ENCODE assay signal across 8 cellular contexts in the genomic region with DNA sequence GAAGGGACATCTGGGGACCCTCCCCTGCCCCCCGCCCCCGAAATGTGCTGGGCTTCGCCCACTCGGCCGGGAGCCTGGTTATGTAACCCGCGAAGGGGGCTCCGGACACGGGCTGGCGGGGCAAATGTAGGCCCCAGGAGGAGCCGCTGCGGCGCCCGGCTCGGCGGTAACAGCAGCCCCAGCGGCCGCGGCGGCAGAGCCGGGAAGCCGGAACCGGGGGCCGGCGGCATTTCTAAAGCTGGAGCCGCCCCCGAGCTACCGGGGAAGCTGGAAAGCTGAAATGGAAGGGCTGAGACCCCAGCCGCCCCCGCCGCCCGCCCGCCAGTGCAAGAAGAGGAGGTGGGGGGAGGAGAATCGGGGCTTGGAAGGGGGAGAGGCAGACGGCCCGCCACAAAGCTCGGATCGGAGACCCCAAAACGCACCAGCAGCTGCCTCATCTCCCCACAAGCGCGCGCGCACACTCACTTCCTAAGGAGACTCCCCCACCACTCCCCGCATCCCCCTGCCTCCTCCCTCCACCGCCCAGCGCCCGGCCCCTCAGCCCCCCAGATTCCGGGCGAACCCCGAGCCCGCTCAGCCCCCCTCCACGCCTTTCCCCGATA. TPM values are rescaled to one million over a fixed set of nuclear protein-coding genes. Genes with fewer than 3 reads are reported as not detected.
A peak's percentile ranks its signal among the peaks of the same experiment; 100 is the strongest.
DNase-seq lines count a peak whose midpoint lies in the region; ATAC-seq and TF ChIP-seq lines count a peak whose summit lies in the region.

No MANE protein-coding gene starts in this region.

- H3K4me3 ChIP-seq in epithelial cell of esophagus (ENCODE audit: low read length) (peak overlapping the region; percentile 58), vagina (peak overlapping the region; percentile 54 to 74)
- H3K4me3 ChIP-seq in naive thymus-derived CD4-positive, alpha-beta T cell (ENCODE audit: low read length) = peak overlapping the region; percentile 75

- H3K36me3 Mint-ChIP-seq in IgD-negative memory B cell = peaks cover 2% of the 10 kb centered on the region
- peaks cover 3 to 16% (median 11%) of the 10 kb centered on the region in 5 donors for H3K36me3 Mint-ChIP-seq in naive thymus-derived CD4-positive, alpha-beta T cell

- no peaks in the 10 kb centered on the region for H3K9me3 Mint-ChIP-seq in IgD-negative memory B cell
- H3K9me3 Mint-ChIP-seq in naive thymus-derived CD4-positive, alpha-beta T cell = no peaks in the 10 kb centered on the region

- peaks cover 0 to 23% (median 7%) of the 10 kb centered on the region in 3 experiments for H3K36me3 ChIP-seq in naive thymus-derived CD4-positive, alpha-beta T cell (ENCODE audit: control insufficient read depth in 2 of 3, insufficient read depth in 3 of 3, low read length in 3 of 3)
- no peaks in the 10 kb centered on the region for H3K36me3 ChIP-seq in vagina

- H3K4me1 Mint-ChIP-seq in IgD-negative memory B cell = peaks cover 13 to 28% (median 23%) of the 10 kb centered on the region in 3 donors
- H3K4me1 Mint-ChIP-seq in naive thymus-derived CD4-positive, alpha-beta T cell = peaks cover 24 to 58% (median 49%) of the 10 kb centered on the region in 7 donors

- H3K27me3 ChIP-seq in naive thymus-derived CD4-positive, alpha-beta T cell (ENCODE audit: control insufficient read depth in 2 of 2, insufficient read depth in 2 of 2, low read length in 2 of 2) = no peaks in the 10 kb centered on the region
- no peaks in the 10 kb centered on the region for H3K27me3 ChIP-seq in vagina

- POLR2A ChIA-PET in naive thymus-derived CD4-positive, alpha-beta T cell (lab: Charles Lee) = interaction anchor here (0.6 to 6.6 kb wide), 20 partner anchors 10 to 1878 kb away, joined by 3 to 127 read pairs (median 4); partner anchors contain the start of genes ORAI1, SETD1B and SNRNP35

- TF ChIP-seq CTCF in epithelial cell of esophagus (IDR thresholded peaks at IDR 0.05; ENCODE audit: insufficient read depth, low read depth, low read length, missing control alignments) = no peak
- TF ChIP-seq CTCF in vagina (IDR thresholded peaks at IDR 0.05) = no peak

- intact Hi-C loops in naive thymus-derived CD4-positive, alpha-beta T cell (cut with micrococcal nuclease) = loop anchor here in 1 of 2 donors (1.0 to 2.0 kb wide), 3 partner anchors 42 to 79 kb away; no protein-coding TSS in a partner anchor
- intact Hi-C loops in vagina (cut with DNase I) = no loop called here

- CTCF ChIA-PET in naive thymus-derived CD4-positive, alpha-beta T cell (lab: Charles Lee) = interaction anchor here (0.7 to 2.7 kb wide), 11 partner anchors 12 to 215 kb away, joined by 3 to 11 read pairs (median 5); partner anchors contain the start of genes MORN3 and ORAI1

- H3K27ac ChIP-seq in naive thymus-derived CD4-positive, alpha-beta T cell (ENCODE audit: low read depth, low read length) = peak overlapping the region; percentile 91
- H3K27ac ChIP-seq in vagina = peak overlapping the region; percentile 86

- no peaks in the 10 kb centered on the region for H3K9me3 ChIP-seq in naive thymus-derived CD4-positive, alpha-beta T cell (ENCODE audit: control insufficient read depth in 2 of 3, low read length in 3 of 3)
- H3K9me3 ChIP-seq in vagina = no peaks in the 10 kb centered on the region

- peak overlapping the region; percentile 91 to 99 (median 96) for H3K4me3 Mint-ChIP-seq in IgD-negative memory B cell
- H3K4me3 Mint-ChIP-seq in naive thymus-derived CD4-positive, alpha-beta T cell = peak overlapping the region; percentile 92 to 100 (median 98)

- peak; percentile 23 for ATAC-seq in naive thymus-derived CD4-positive, alpha-beta T cell
- no peak for ATAC-seq in HG03039 (IDR thresholded peaks at IDR 0.05; ENCODE audit: unreplicated experiment)

- H3K27me3 Mint-ChIP-seq in IgD-negative memory B cell = no peaks in the 10 kb centered on the region
- H3K27me3 Mint-ChIP-seq in naive thymus-derived CD4-positive, alpha-beta T cell = no peaks in the 10 kb centered on the region

- no peak for TF ChIP-seq POLR2A in vagina (IDR thresholded peaks at IDR 0.05)

- H3K4me1 ChIP-seq in naive thymus-derived CD4-positive, alpha-beta T cell (ENCODE audit: control insufficient read depth in 2 of 2, insufficient read depth in 2 of 2, low read length in 2 of 2) = peaks cover 25 to 28% of the 10 kb centered on the region in 2 donors
- H3K4me1 ChIP-seq in vagina = peaks cover 59% of the 10 kb centered on the region

- peak overlapping the region in 2 of 3 donors; percentile 94 to 96 for H3K27ac Mint-ChIP-seq in IgD-negative memory B cell
- peak overlapping the region; percentile 92 to 99 (median 99) for H3K27ac Mint-ChIP-seq in naive thymus-derived CD4-positive, alpha-beta T cell

- peak; percentile 36 for DNase-seq in CD1c-positive myeloid dendritic cell (ENCODE audit: extremely low spot score)
- peak; percentile 19 for DNase-seq in activated T-cell treated with anti-CD3 and anti-CD28 coated beads for 1 hour (ENCODE audit: low read depth)
- no peak for DNase-seq in epithelial cell of esophagus (ENCODE audit: low read depth)
- peak in 8 of 9 donors; percentile 22 to 44 (median 32) for DNase-seq in naive thymus-derived CD4-positive, alpha-beta T cell
- no peak for DNase-seq in vagina (ENCODE audit: extremely low spot score in 2 of 2)
- DNase-seq in GM19238 (ENCODE audit: insufficient read length, low spot score) = no peak

RNA-seq across cellular contexts. Expression of gene KDM2B, which starts 1.5 kb away (rescaled TPM):
- 49.0 TPM for polyA plus RNA-seq in IgD-negative memory B cell
- 10 to 100 TPM; 66.4 to 91.7 (median 80.7) TPM for total RNA-seq in naive thymus-derived CD4-positive, alpha-beta T cell
- 10 to 100 TPM; 12.6 to 22.5 TPM for polyA plus RNA-seq in naive thymus-derived CD4-positive, alpha-beta T cell
- 18.9 TPM for total RNA-seq in vagina

RNA-seq across cellular contexts. Expression of gene ORAI1, which starts 47.0 kb away (rescaled TPM):
- 109 TPM for polyA plus RNA-seq in IgD-negative memory B cell
- total RNA-seq in naive thymus-derived CD4-positive, alpha-beta T cell = 10 to 100 TPM; 34.4 to 73.5 (median 50.6) TPM
- polyA plus RNA-seq in naive thymus-derived CD4-positive, alpha-beta T cell = 100 to 1,000 TPM; 180 to 256 TPM
- total RNA-seq in vagina = 18.2 TPM

Comparison
In these comparisons a context has a peak if more than half of its experiments do, and no peak if none do; other contexts are left out.
1. DNase-seq: peak in CD1c-positive myeloid dendritic cell (single experiment), activated T-cell treated with anti-CD3 and anti-CD28 coated beads for 1 hour (single experiment) and naive thymus-derived CD4-positive, alpha-beta T cell (8 of 9); none in epithelial cell of esophagus (single experiment), vagina (0 of 2) and GM19238 (single experiment).
2. Peak in every context shown above with its lines, with median percentiles within 50 percentile points of each other: H3K4me3 ChIP-seq.